In the genomic region with DNA sequence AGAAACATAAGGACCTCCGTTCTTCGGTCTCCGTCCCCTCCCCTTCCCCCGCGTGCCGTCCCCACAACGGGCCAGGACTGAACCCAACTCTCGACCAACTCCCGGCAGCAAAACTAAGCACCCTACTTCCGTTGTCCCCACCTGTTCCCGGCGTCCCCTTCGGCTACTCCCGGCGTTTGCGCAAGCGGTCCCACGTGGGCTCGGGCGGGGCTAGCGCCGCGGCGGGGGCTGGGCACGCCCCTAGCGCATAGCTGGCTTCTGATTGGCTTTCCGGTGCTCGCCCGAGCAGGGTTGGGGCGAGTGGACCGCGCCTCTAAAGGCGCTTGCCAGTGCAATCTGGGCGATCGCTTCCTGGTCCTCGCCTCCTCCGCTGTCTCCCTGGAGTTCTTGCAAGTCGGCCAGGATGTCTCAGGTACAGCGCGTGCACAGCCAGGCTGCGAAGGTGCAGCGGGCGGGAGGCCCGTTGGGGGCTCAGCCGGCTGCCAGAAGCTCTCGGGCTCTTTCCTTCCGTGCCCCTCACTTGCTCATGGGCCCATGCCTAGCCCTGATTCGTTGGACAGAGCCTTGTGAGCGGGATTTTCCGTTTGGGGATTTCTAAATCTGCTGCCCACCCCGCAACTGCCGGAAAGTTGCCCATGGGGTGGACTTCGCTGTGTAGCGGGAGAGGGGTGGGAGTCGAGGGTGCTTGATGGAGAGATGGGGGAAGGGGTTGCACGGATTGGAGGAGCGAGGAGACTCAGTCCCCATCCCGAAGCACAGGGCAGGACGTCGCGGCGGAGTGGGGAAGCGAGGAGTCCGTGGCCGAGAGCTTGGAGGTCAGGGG, we compare ENCODE assay signal across 1 cellular context.
TF ChIP-seq lines count a peak whose summit lies in the region.

TSS of gene C2orf76 (minus strand) at position 186 of the 823 bp plus-strand sequence. CDS start 26,875 bp downstream, outside the sequence.
TSS of gene DBI (plus strand) at position 329 of the 823 bp plus-strand sequence. CDS start at position 404, 75 bp downstream.

TF ChIP-seq in HepG2, 621 proteins besides CTCF, POLR2A, EP300 and RAD21 (continued from another document and continues in another):
- TF ChIP-seq DR1 (CRISPR knock-in tag; IDR thresholded peaks at IDR 0.05) (peak; percentile 96), ZNF513 (CRISPR knock-in tag; conservative IDR thresholded peaks at IDR 0.05) (no peak), ZBTB38 (CRISPR knock-in tag; IDR thresholded peaks at IDR 0.05) (peak; percentile 59), PHF8 (CRISPR knock-in tag; IDR thresholded peaks at IDR 0.05) (peak; percentile 89), CBX5 (CRISPR knock-in tag; IDR thresholded peaks at IDR 0.05; ENCODE audit: borderline replicate concordance) (peak; percentile 90; the same call in 1 of the 2 replicates), ZNF605 (CRISPR knock-in tag; IDR thresholded peaks at IDR 0.05) (peak; percentile 93), ZNF674 (CRISPR knock-in tag; IDR thresholded peaks at IDR 0.05; ENCODE audit: low read depth) (0 out of 2 replicates have a peak, but pooled peaks have one; percentile 69), ZNF629 (CRISPR knock-in tag; conservative IDR thresholded peaks at IDR 0.05) (0 out of 2 replicates have a peak, but pooled peaks have one; percentile 39), SIN3A (IDR thresholded peaks at IDR 0.05; ENCODE audit: borderline replicate concordance, low read depth, low read length) (peak; percentile 94; the same call in 1 of the 2 replicates), ZSCAN29 (CRISPR knock-in tag; conservative IDR thresholded peaks at IDR 0.05) (no peak; the same call in 1 of the 2 replicates), ARID5B (CRISPR knock-in tag; IDR thresholded peaks at IDR 0.05) (peak; percentile 83), NFIB (CRISPR knock-in tag; IDR thresholded peaks at IDR 0.05; ENCODE audit: borderline replicate concordance) (no peak), BCL3 (CRISPR knock-in tag; IDR thresholded peaks at IDR 0.05) (peak; percentile 88), RXRB (CRISPR knock-in tag; IDR thresholded peaks at IDR 0.05; ENCODE audit: borderline replicate concordance) (peak; percentile 93), BRCA1 (CRISPR knock-in tag; IDR thresholded peaks at IDR 0.05) (no peak), TARDBP (CRISPR knock-in tag; IDR thresholded peaks at IDR 0.05) (peak; percentile 97), ATAD3A (CRISPR knock-in tag; IDR thresholded peaks at IDR 0.05) (no peak), ZNF264 (CRISPR knock-in tag; IDR thresholded peaks at IDR 0.05) (peak; percentile 60; the same call in 1 of the 2 replicates), SALL2 (CRISPR knock-in tag; IDR thresholded peaks at IDR 0.05) (no peak), ZNF230 (CRISPR knock-in tag; IDR thresholded peaks at IDR 0.05) (peak; percentile 63; the same call in 1 of the 2 replicates), KDM6A (CRISPR knock-in tag; IDR thresholded peaks at IDR 0.05; ENCODE audit: low read depth) (no peak), ZNF660 (CRISPR knock-in tag; IDR thresholded peaks at IDR 0.05; ENCODE audit: borderline replicate concordance, low read depth) (no peak), SSRP1 (CRISPR knock-in tag; IDR thresholded peaks at IDR 0.05) (peak; percentile 8; the same call in 1 of the 2 replicates), ZSCAN25 (CRISPR knock-in tag; IDR thresholded peaks at IDR 0.05) (no peak), SIX4 (CRISPR knock-in tag; IDR thresholded peaks at IDR 0.05) (peak; percentile 82), ZNF646 (CRISPR knock-in tag; IDR thresholded peaks at IDR 0.05) (peak; percentile 69; the same call in 1 of the 2 replicates)
- TF ChIP-seq, protein P1, sequence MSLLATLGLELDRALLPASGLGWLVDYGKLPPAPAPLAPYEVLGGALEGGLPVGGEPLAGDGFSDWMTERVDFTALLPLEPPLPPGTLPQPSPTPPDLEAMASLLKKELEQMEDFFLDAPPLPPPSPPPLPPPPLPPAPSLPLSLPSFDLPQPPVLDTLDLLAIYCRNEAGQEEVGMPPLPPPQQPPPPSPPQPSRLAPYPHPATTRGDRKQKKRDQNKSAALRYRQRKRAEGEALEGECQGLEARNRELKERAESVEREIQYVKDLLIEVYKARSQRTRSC (CRISPR knock-in tag; IDR thresholded peaks at IDR 0.05; ENCODE audit: low read depth) = no peak
- TF ChIP-seq, protein P2, sequence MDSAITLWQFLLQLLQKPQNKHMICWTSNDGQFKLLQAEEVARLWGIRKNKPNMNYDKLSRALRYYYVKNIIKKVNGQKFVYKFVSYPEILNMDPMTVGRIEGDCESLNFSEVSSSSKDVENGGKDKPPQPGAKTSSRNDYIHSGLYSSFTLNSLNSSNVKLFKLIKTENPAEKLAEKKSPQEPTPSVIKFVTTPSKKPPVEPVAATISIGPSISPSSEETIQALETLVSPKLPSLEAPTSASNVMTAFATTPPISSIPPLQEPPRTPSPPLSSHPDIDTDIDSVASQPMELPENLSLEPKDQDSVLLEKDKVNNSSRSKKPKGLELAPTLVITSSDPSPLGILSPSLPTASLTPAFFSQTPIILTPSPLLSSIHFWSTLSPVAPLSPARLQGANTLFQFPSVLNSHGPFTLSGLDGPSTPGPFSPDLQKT (CRISPR knock-in tag; IDR thresholded peaks at IDR 0.05; ENCODE audit: borderline replicate concordance) = peak; percentile 11; the same call in 1 of the 2 replicates
- TF ChIP-seq, protein P3, sequence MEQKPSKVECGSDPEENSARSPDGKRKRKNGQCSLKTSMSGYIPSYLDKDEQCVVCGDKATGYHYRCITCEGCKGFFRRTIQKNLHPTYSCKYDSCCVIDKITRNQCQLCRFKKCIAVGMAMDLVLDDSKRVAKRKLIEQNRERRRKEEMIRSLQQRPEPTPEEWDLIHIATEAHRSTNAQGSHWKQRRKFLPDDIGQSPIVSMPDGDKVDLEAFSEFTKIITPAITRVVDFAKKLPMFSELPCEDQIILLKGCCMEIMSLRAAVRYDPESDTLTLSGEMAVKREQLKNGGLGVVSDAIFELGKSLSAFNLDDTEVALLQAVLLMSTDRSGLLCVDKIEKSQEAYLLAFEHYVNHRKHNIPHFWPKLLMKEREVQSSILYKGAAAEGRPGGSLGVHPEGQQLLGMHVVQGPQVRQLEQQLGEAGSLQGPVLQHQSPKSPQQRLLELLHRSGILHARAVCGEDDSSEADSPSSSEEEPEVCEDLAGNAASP (CRISPR knock-in tag; IDR thresholded peaks at IDR 0.05; ENCODE audit: borderline replicate concordance) = peak; percentile 78
- TF ChIP-seq, protein P4, sequence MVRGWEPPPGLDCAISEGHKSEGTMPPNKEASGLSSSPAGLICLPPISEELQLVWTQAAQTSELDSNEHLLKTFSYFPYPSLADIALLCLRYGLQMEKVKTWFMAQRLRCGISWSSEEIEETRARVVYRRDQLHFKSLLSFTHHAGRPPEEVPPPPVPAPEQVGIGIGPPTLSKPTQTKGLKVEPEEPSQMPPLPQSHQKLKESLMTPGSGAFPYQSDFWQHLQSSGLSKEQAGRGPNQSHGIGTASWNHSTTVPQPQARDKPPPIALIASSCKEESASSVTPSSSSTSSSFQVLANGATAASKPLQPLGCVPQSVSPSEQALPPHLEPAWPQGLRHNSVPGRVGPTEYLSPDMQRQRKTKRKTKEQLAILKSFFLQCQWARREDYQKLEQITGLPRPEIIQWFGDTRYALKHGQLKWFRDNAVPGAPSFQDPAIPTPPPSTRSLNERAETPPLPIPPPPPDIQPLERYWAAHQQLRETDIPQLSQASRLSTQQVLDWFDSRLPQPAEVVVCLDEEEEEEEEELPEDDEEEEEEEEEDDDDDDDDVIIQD (CRISPR knock-in tag; IDR thresholded peaks at IDR 0.05; ENCODE audit: low read depth) = peak; percentile 68; the same call in 1 of the 2 replicates
- TF ChIP-seq, protein P5, sequence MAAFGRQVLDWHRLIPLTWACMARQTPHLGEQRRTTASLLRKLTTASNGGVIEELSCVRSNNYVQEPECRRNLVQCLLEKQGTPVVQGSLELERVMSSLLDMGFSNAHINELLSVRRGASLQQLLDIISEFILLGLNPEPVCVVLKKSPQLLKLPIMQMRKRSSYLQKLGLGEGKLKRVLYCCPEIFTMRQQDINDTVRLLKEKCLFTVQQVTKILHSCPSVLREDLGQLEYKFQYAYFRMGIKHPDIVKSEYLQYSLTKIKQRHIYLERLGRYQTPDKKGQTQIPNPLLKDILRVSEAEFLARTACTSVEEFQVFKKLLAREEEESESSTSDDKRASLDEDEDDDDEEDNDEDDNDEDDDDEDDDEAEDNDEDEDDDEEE (CRISPR knock-in tag; IDR thresholded peaks at IDR 0.05) = peak; percentile 93
